In the genomic region with DNA sequence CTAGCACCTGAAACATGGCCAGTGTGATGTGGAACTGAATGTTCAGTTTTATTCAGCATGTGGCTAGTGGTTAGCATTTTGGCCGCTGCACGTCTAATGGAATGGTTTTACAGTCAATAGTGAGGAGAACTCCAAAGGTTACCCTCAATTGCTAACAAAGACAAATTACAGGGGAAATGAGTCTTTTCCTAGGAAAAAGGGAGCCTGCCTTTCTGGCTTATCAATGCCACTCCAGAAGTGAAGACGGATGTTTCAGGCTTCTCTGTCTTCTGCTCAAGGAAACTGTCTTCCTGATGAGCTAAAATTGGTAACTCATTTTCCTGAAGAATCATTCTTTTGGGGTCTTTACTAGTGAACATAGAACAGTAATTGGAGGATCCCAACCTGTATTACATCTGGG, we compare ENCODE assay signal across 20 cellular contexts.
DNase-seq lines count a peak whose midpoint lies in the region; ATAC-seq and TF ChIP-seq lines count a peak whose summit lies in the region.
"Had no signal": no experiment of that assay in that cellular context is flagged by ENCODE, and none has a peak within 500 bp of the region (broad histone marks: within the 10 kb centered on the region; RNA-seq: fewer than 3 reads in every experiment).

No MANE protein-coding gene starts in this region.

- H3K36me3 Mint-ChIP-seq in CD4-positive, CD25-positive, alpha-beta regulatory T cell: peaks cover 11% of the 10 kb centered on the region
- H3K36me3 Mint-ChIP-seq in T-cell (peaks cover 3% of the 10 kb centered on the region), MCF 10A (ENCODE audit: insufficient read depth, unreplicated experiment) (no peaks in the 10 kb centered on the region)
- H3K36me3 Mint-ChIP-seq: IgD-negative memory B cell had no signal

- H3K4me1 ChIP-seq in BLaER1 (peaks cover 100% of the 10 kb centered on the region), PC-9 (replicated peaks; ENCODE audit: insufficient read depth) (no peaks in the 10 kb centered on the region)
- H3K4me1 ChIP-seq in CD4-positive, CD25-positive, alpha-beta regulatory T cell (ENCODE audit: control insufficient read depth, insufficient read depth, low read length, poor library complexity, severe bottlenecking): peaks cover 41% of the 10 kb centered on the region

- ATAC-seq in CD4-positive, CD25-positive, alpha-beta regulatory T cell (ENCODE audit: low read depth in 2 of 2): no peak
- ATAC-seq in T-cell (replicated peaks in 1 of 4): no peak

- H3K4me3 Mint-ChIP-seq in CD4-positive, CD25-positive, alpha-beta regulatory T cell: peak overlapping the region in 1 of 4 donors; percentile 3
- no peak overlapping the region for H3K4me3 Mint-ChIP-seq in T-cell
- H3K4me3 Mint-ChIP-seq in MCF 10A (ENCODE audit: unreplicated experiment): no peak overlapping the region
- H3K4me3 Mint-ChIP-seq: IgD-negative memory B cell had no signal

- no TSS peak for BruUV-seq in PC-9 (replicated peaks; lab: Mats Ljungman, UMichigan)
- BruUV-seq in MCF 10A (replicated peaks; lab: Mats Ljungman, UMichigan): no TSS peak

- POLR2A ChIA-PET in T-cell (lab: Charles Lee): interaction anchor here in 1 of 2 donors (0.7 kb wide), 1 partner anchor 8 kb away, joined by 3 read pairs; no protein-coding TSS in a partner anchor
- POLR2A ChIA-PET in PC-9 (lab: Charles Lee; ENCODE audit: unreplicated experiment): no interaction called here
- POLR2A ChIA-PET in MCF 10A (lab: Yijun Ruan, JAX): no interaction called here

- no peak overlapping the region for H2AFZ ChIP-seq in PC-9

- H3K4me3 ChIP-seq in BLaER1 (no peak overlapping the region), PC-9 (no peak overlapping the region)
- H3K4me3 ChIP-seq in CD4-positive, CD25-positive, alpha-beta regulatory T cell (ENCODE audit: low read depth, low read length): no peak overlapping the region
- H3K4me3 ChIP-seq: A549, Peyer's patch had no signal

- no peaks in the 10 kb centered on the region for H3K9me3 Mint-ChIP-seq in CD4-positive, CD25-positive, alpha-beta regulatory T cell
- H3K9me3 Mint-ChIP-seq in T-cell: no peaks in the 10 kb centered on the region
- no peaks in the 10 kb centered on the region for H3K9me3 Mint-ChIP-seq in MCF 10A (ENCODE audit: unreplicated experiment)
- H3K9me3 Mint-ChIP-seq: CD14-positive monocyte, IgD-negative memory B cell had no signal

- peaks cover 83% of the 10 kb centered on the region for H3K79me2 ChIP-seq in PC-9 (ENCODE audit: low read depth)

- peaks cover 36% of the 10 kb centered on the region; the same call in 1 of the 2 replicates for H3F3A ChIP-seq in PC-9 (ENCODE audit: insufficient read depth, low read depth)

- H3K27ac ChIP-seq in BLaER1: peak overlapping the region; percentile 67; the same call in 1 of the 2 replicates
- H3K27ac ChIP-seq in CD4-positive, CD25-positive, alpha-beta regulatory T cell (ENCODE audit: insufficient read depth, low read length, poor library complexity, severe bottlenecking): no peak overlapping the region
- peak overlapping the region; percentile 80 for H3K27ac ChIP-seq in KOPT-K1 (ENCODE audit: low read depth, low read length, poor library complexity, severe bottlenecking)
- H3K27ac ChIP-seq in PC-9: no peak overlapping the region
- H3K27ac ChIP-seq: A549, KMS-11 had no signal

- H3K9me3 ChIP-seq in BLaER1 (no peaks in the 10 kb centered on the region), KOPT-K1 (ENCODE audit: insufficient read depth, low read length, poor library complexity, severe bottlenecking) (no peaks in the 10 kb centered on the region), PC-9 (ENCODE audit: insufficient read depth, low read depth) (no peaks in the 10 kb centered on the region)
- no peaks in the 10 kb centered on the region for H3K9me3 ChIP-seq in CD4-positive, CD25-positive, alpha-beta regulatory T cell (ENCODE audit: control insufficient read depth in 2 of 2, low read length in 2 of 2)
- H3K9me3 ChIP-seq: A549, Peyer's patch had no signal

- H3K27me3 ChIP-seq in BLaER1 (no peaks in the 10 kb centered on the region), PC-9 (ENCODE audit: insufficient read depth, low read depth) (no peaks in the 10 kb centered on the region)
- no peaks in the 10 kb centered on the region for H3K27me3 ChIP-seq in CD4-positive, CD25-positive, alpha-beta regulatory T cell (ENCODE audit: control insufficient read depth, insufficient read depth, low read length)
- H3K27me3 ChIP-seq: Peyer's patch had no signal

- peak overlapping the region; percentile 78 for H3K4me2 ChIP-seq in BLaER1
- no peak overlapping the region for H3K4me2 ChIP-seq in PC-9
- H3K4me2 ChIP-seq: A549, KMS-11 had no signal

- 0 out of 2 replicates have a peak overlapping the region, but pooled peaks have one; percentile 9 for H3K9ac ChIP-seq in BLaER1
- H3K9ac ChIP-seq: KMS-11 had no signal

- H3K27me3 Mint-ChIP-seq in CD4-positive, CD25-positive, alpha-beta regulatory T cell: no peaks in the 10 kb centered on the region
- no peaks in the 10 kb centered on the region for H3K27me3 Mint-ChIP-seq in T-cell
- H3K27me3 Mint-ChIP-seq in MCF 10A (ENCODE audit: insufficient read depth, unreplicated experiment): no peaks in the 10 kb centered on the region

- intact Hi-C loops in PC-9 (cut with micrococcal nuclease; ENCODE audit: unreplicated experiment) (no loop called here), MCF 10A (cut with micrococcal nuclease) (no loop called here)

- H3K27ac Mint-ChIP-seq in CD4-positive, CD25-positive, alpha-beta regulatory T cell: peak overlapping the region; percentile 84 to 92 (median 89)
- H3K27ac Mint-ChIP-seq in T-cell (peak overlapping the region; percentile 5 to 11), MCF 10A (ENCODE audit: low read depth, unreplicated experiment) (no peak overlapping the region)
- H3K27ac Mint-ChIP-seq: IgD-negative memory B cell had no signal

- peaks cover 19 to 64% (median 40%) of the 10 kb centered on the region in 4 donors for H3K4me1 Mint-ChIP-seq in CD4-positive, CD25-positive, alpha-beta regulatory T cell
- H3K4me1 Mint-ChIP-seq in T-cell (peaks cover 52 to 64% (median 62%) of the 10 kb centered on the region in 3 donors), MCF 10A (ENCODE audit: insufficient read depth, unreplicated experiment) (peaks cover 7% of the 10 kb centered on the region)

- H4K20me1 ChIP-seq in BLaER1: peaks cover 100% of the 10 kb centered on the region
- peaks cover 7% of the 10 kb centered on the region; the same call in 1 of the 2 replicates for H4K20me1 ChIP-seq in PC-9 (ENCODE audit: insufficient read depth)

- H3K36me3 ChIP-seq in BLaER1 (peaks cover 89% of the 10 kb centered on the region), KOPT-K1 (ENCODE audit: insufficient read depth, low read length) (peaks cover 24% of the 10 kb centered on the region; the same call in 1 of the 2 replicates), PC-9 (ENCODE audit: low read depth) (peaks cover 15% of the 10 kb centered on the region)
- no peaks in the 10 kb centered on the region for H3K36me3 ChIP-seq in CD4-positive, CD25-positive, alpha-beta regulatory T cell (ENCODE audit: control insufficient read depth, insufficient read depth, low read length)
- H3K36me3 ChIP-seq: Peyer's patch had no signal

- CTCF ChIA-PET in T-cell (lab: Charles Lee): interaction anchor here (0.8 to 5.8 kb wide), 15 partner anchors 8 to 126 kb away, joined by 3 to 57 read pairs (median 7); a partner anchor contains a TSS
- CTCF ChIA-PET in PC-9 (lab: Charles Lee): no interaction called here
- CTCF ChIA-PET in MCF 10A (lab: Yijun Ruan, JAX): interaction anchor here (0.7 to 1.5 kb wide), 2 partner anchors 107 to 1138 kb away, joined by 3 read pairs; no protein-coding TSS in a partner anchor

- no peak for TF ChIP-seq CTCF in PC-9 (conservative IDR thresholded peaks at IDR 0.05)
- TF ChIP-seq CTCF in MCF 10A (IDR thresholded peaks at IDR 0.05; ENCODE audit: unreplicated experiment): no peak

- DNase-seq in CD4-positive, CD25-positive, alpha-beta regulatory T cell: no peak
- DNase-seq in T-cell (no peak), HuH-7.5 (ENCODE audit: low spot score) (no peak), PC-9 (no peak), MCF 10A (ENCODE audit: unreplicated experiment) (no peak)
- DNase-seq: COR-L47; NCI-H1105; NCI-H1436 treated with DMSO at 0.1 percent for 48 hours; NCI-H187 treated with DMSO at 0.1 percent for 48 hours; NCI-H2171 treated with DMSO at 0.1 percent for 48 hours; NCI-H774; NK-92 treated with Interleukin-12 subunit alpha and Interleukin-12 subunit beta, amount 100 ng/mL, for 24 hours; SHP77 treated with DMSO at 0.1 percent for 48 hours had no signal

- H3K9me2 ChIP-seq in PC-9 (ENCODE audit: insufficient read depth): no peaks in the 10 kb centered on the region

Comparison
In these comparisons a context has a peak if more than half of its experiments do, and no peak if none do; other contexts are left out.
1. H3K27ac ChIP-seq: peak in BLaER1 (single experiment) and KOPT-K1 (single experiment); none in CD4-positive, CD25-positive, alpha-beta regulatory T cell (single experiment) and PC-9 (single experiment).